ENCODE assay signal across 15 cellular contexts in genomic region chr1:195580988-195581387, GRCh38.
DNase-seq lines count a peak whose midpoint lies in the region; ATAC-seq and TF ChIP-seq lines count a peak whose summit lies in the region.
"Had no signal": no experiment of that assay in that cellular context is flagged by ENCODE, and none has a peak within 500 bp of the region (broad histone marks: within the 10 kb centered on the region; RNA-seq: fewer than 3 reads in every experiment).

No MANE protein-coding gene starts in this region.

- no peak overlapping the region for H3K14ac ChIP-seq in H9 (ENCODE audit: insufficient read depth, low read length)

- H3K4me1 Mint-ChIP-seq in H9 = no peaks in the 10 kb centered on the region
- H3K4me1 Mint-ChIP-seq in activated T-cell treated with anti-CD3 and anti-CD28 coated beads, Interleukin-2, amount 50 U/mL, for 4 hours (ENCODE audit: low read depth) = no peaks in the 10 kb centered on the region

- H2AFZ ChIP-seq in H9 (ENCODE audit: low read length) (no peak overlapping the region), OCI-LY7 (ENCODE audit: low read length) (no peak overlapping the region)

- no peaks in the 10 kb centered on the region for H3K27me3 ChIP-seq in AG04450 (ENCODE audit: control insufficient read depth, insufficient read depth, low read length)
- H3K27me3 ChIP-seq in H9 (ENCODE audit: insufficient read depth, low read length) = no peaks in the 10 kb centered on the region
- H3K27me3 ChIP-seq: upper lobe of right lung had no signal

- H3K4ac ChIP-seq in H9 (ENCODE audit: low read depth, low read length) = no peak overlapping the region

- in situ Hi-C loops in GM13977 (cut with MboI; ENCODE audit: low pct_unique_long_range_greater_than_20kb, low sequenced_read_pairs, unreplicated experiment) = no loop called here

- H3K27ac Mint-ChIP-seq in H9 = no peak overlapping the region
- H3K27ac Mint-ChIP-seq: activated naive CD4-positive, alpha-beta T cell treated with anti-CD3 and anti-CD28 coated beads for 36 hours had no signal

- peak; percentile 10; the same call in 1 of the 2 replicates for TF ChIP-seq CTCF in AG04450 (IDR thresholded peaks at IDR 0.05; ENCODE audit: low read depth, low read length)
- TF ChIP-seq CTCF in H9 (conservative IDR thresholded peaks at IDR 0.05) = peak; percentile 45; the same call in 1 of the 3 replicates
- 0 out of 2 replicates have a peak, but pooled peaks have one; percentile 27 for TF ChIP-seq CTCF in OCI-LY7 (conservative IDR thresholded peaks at IDR 0.05; ENCODE audit: low read length)
- peak; percentile 11 for TF ChIP-seq CTCF in epithelial cell of esophagus (IDR thresholded peaks at IDR 0.05; ENCODE audit: insufficient read depth, low read depth, low read length, missing control alignments)
- TF ChIP-seq CTCF in GM13977 (IDR thresholded peaks at IDR 0.05; ENCODE audit: extremely low read depth, insufficient read depth, missing control alignments) = no peak

- H3K4me1 ChIP-seq in H9 (ENCODE audit: insufficient read depth, low read length) = no peaks in the 10 kb centered on the region
- H3K4me1 ChIP-seq in OCI-LY7 (ENCODE audit: insufficient read depth, low read length, poor library complexity, severe bottlenecking) = no peaks in the 10 kb centered on the region
- H3K4me1 ChIP-seq: upper lobe of right lung had no signal

- no CpG with 5 or more reads among the region's 2 CpGs for WGBS in H9 (ENCODE audit: extremely low coverage, insufficient read length, low lambda C conversion rate)

- no peak overlapping the region for H3K4me3 Mint-ChIP-seq in H9
- H3K4me3 Mint-ChIP-seq in activated T-cell treated with anti-CD3 and anti-CD28 coated beads, Interleukin-2, amount 50 U/mL, for 4 hours = no peak overlapping the region
- H3K4me3 Mint-ChIP-seq: activated naive CD4-positive, alpha-beta T cell treated with anti-CD3 and anti-CD28 coated beads for 36 hours had no signal

- H3K9ac ChIP-seq in H9 (ENCODE audit: extremely low read depth, insufficient read length, low read length) = no peak overlapping the region

- no peaks in the 10 kb centered on the region for H3K9me3 Mint-ChIP-seq in H9
- H3K9me3 Mint-ChIP-seq in activated T-cell treated with anti-CD3 and anti-CD28 coated beads, Interleukin-2, amount 50 U/mL, for 4 hours = peaks cover 3% of the 10 kb centered on the region

- H3K9me3 ChIP-seq in AG04450 (ENCODE audit: control insufficient read depth, insufficient read depth, low read length) = no peaks in the 10 kb centered on the region
- H3K9me3 ChIP-seq in H9 (ENCODE audit: control insufficient read depth, low read depth, low read length) = no peaks in the 10 kb centered on the region
- H3K9me3 ChIP-seq in OCI-LY7 (ENCODE audit: low read length) = no peaks in the 10 kb centered on the region
- H3K9me3 ChIP-seq: upper lobe of right lung had no signal

- H2BK12ac ChIP-seq in H9 (ENCODE audit: insufficient read length, low read depth, low read length) = no peak overlapping the region

- no peaks in the 10 kb centered on the region for H3K79me2 ChIP-seq in H9 (ENCODE audit: insufficient read depth, low read length)
- no peaks in the 10 kb centered on the region for H3K79me2 ChIP-seq in OCI-LY7 (ENCODE audit: insufficient read depth, low read depth, low read length)

- H3K9me2 ChIP-seq in OCI-LY7 (ENCODE audit: insufficient read depth, low read length) = no peaks in the 10 kb centered on the region

- H3K36me3 Mint-ChIP-seq in H9 (ENCODE audit: insufficient read depth in 1 of 3, low read depth in 3 of 3) = no peaks in the 10 kb centered on the region
- H3K36me3 Mint-ChIP-seq in activated T-cell treated with anti-CD3 and anti-CD28 coated beads, Interleukin-2, amount 50 U/mL, for 4 hours (ENCODE audit: insufficient read depth) = no peaks in the 10 kb centered on the region

- DNase-seq in AG04450 (ENCODE audit: low read depth, low spot score) (no peak), H9 (no peak), OCI-LY7 (ENCODE audit: low spot score) (no peak), epithelial cell of esophagus (ENCODE audit: low read depth) (no peak), GM13977 (ENCODE audit: low spot score) (no peak), inferior parietal cortex (ENCODE audit: extremely low spot score) (no peak)
- DNase-seq in activated T-cell treated with anti-CD3 and anti-CD28 coated beads, Interleukin-2, amount 50 U/mL, for 4 hours = no peak
- DNase-seq: activated naive CD4-positive, alpha-beta T cell treated with anti-CD3 and anti-CD28 coated beads for 36 hours; DMS79; left cardiac atrium; NCI-H1048; stimulated activated CD4-positive, alpha-beta T cell treated with anti-CD3 and anti-CD28 coated beads, Interleukin-2, amount 100 ng/mL, for 48 hours; upper lobe of right lung had no signal

- H2BK120ac ChIP-seq in H9 (ENCODE audit: low read depth, low read length, poor library complexity, severe bottlenecking) = no peak overlapping the region

- H2BK5ac ChIP-seq in H9 (ENCODE audit: insufficient read length, low read length) = no peak overlapping the region

- no peak overlapping the region for H3K56ac ChIP-seq in H9 (ENCODE audit: insufficient read length, low read depth, low read length)

- no peak overlapping the region for H3K4me2 ChIP-seq in H9 (ENCODE audit: insufficient read depth, insufficient read length, low read length)
- no peak overlapping the region for H3K4me2 ChIP-seq in OCI-LY7 (ENCODE audit: low read length)

- BruUV-seq in OCI-LY7 (replicated peaks; lab: Mats Ljungman, UMichigan) = no TSS peak

- H3K36me3 ChIP-seq in OCI-LY7 (ENCODE audit: insufficient read depth, low read length) = no peaks in the 10 kb centered on the region
- H3K36me3 ChIP-seq: upper lobe of right lung had no signal

- no peak overlapping the region for H3K18ac ChIP-seq in H9 (ENCODE audit: insufficient read length, low read depth, low read length)

- no peak overlapping the region for H4K91ac ChIP-seq in H9 (ENCODE audit: insufficient read length, low read depth, low read length)

- H2AK5ac ChIP-seq in H9 (ENCODE audit: insufficient read length, low read length) = no peak overlapping the region

- H3K27me3 Mint-ChIP-seq in H9 (ENCODE audit: low read depth) = no peaks in the 10 kb centered on the region
- H3K27me3 Mint-ChIP-seq in activated T-cell treated with anti-CD3 and anti-CD28 coated beads, Interleukin-2, amount 50 U/mL, for 4 hours (ENCODE audit: low read depth) = no peaks in the 10 kb centered on the region

- no peak overlapping the region for H2BK15ac ChIP-seq in H9 (ENCODE audit: low read depth, low read length)

- no peaks in the 10 kb centered on the region for H3K23me2 ChIP-seq in H9 (ENCODE audit: insufficient read length, low read depth, low read length, poor library complexity, severe bottlenecking)

- no peak overlapping the region for H3K23ac ChIP-seq in H9 (ENCODE audit: insufficient read length, low read depth, low read length)

- no peak for ATAC-seq in activated T-cell treated with anti-CD3 and anti-CD28 coated beads, Interleukin-2, amount 50 U/mL, for 4 hours
- ATAC-seq in GM21717 (IDR thresholded peaks at IDR 0.05; ENCODE audit: unreplicated experiment) = no peak
- ATAC-seq: left cardiac atrium, Right ventricle myocardium inferior, upper lobe of right lung had no signal

- CTCF ChIA-PET in AG04450 (lab: Charles Lee) = interaction anchor here (0.6 to 0.7 kb wide), 4 partner anchors 14 to 338 kb away, joined by 3 to 6 read pairs (median 5); no protein-coding TSS in a partner anchor
- CTCF ChIA-PET in OCI-LY7 (lab: Charles Lee; ENCODE audit: unreplicated experiment) = no interaction called here

- no peak overlapping the region for H3T11ph ChIP-seq in H9 (ENCODE audit: low read length)

- H3K27ac ChIP-seq in AG04450 (ENCODE audit: low read depth, low read length) (no peak overlapping the region), H9 (ENCODE audit: insufficient read length, low read depth, low read length) (no peak overlapping the region), OCI-LY7 (ENCODE audit: low read depth, low read length, poor library complexity, severe bottlenecking) (no peak overlapping the region)
- H3K27ac ChIP-seq: upper lobe of right lung had no signal

- H4K5ac ChIP-seq in H9 (ENCODE audit: insufficient read length, low read depth, low read length) = no peak overlapping the region

- H4K20me1 ChIP-seq in H9 (ENCODE audit: control insufficient read depth, insufficient read depth, insufficient read length) = no peaks in the 10 kb centered on the region
- no peaks in the 10 kb centered on the region for H4K20me1 ChIP-seq in OCI-LY7 (ENCODE audit: insufficient read depth, low read length)

- POLR2A ChIA-PET in AG04450 (lab: Yijun Ruan, JAX) (no interaction called here), OCI-LY7 (lab: Charles Lee) (interaction anchor here (0.6 kb wide), 1 partner anchor 315 kb away, joined by 3 read pairs; no protein-coding TSS in a partner anchor)

- H3K79me1 ChIP-seq in H9 (ENCODE audit: insufficient read depth, low read depth, low read length, poor library complexity, severe bottlenecking) = no peaks in the 10 kb centered on the region

- no peak overlapping the region for H4K8ac ChIP-seq in H9 (replicated peaks; ENCODE audit: insufficient read length, low read depth, low read length)

- H3K4me3 ChIP-seq in AG04450 (ENCODE audit: low read depth, low read length) = no peak overlapping the region
- H3K4me3 ChIP-seq in OCI-LY7 (ENCODE audit: low read depth, low read length, poor library complexity, severe bottlenecking) = no peak overlapping the region
- no peak overlapping the region for H3K4me3 ChIP-seq in epithelial cell of esophagus (ENCODE audit: low read length)
- H3K4me3 ChIP-seq: upper lobe of right lung had no signal

- intact Hi-C loops in OCI-LY7 (cut with micrococcal nuclease; ENCODE audit: unreplicated experiment) = no loop called here

- H2BK20ac ChIP-seq in H9 (ENCODE audit: low read depth, low read length, poor library complexity, severe bottlenecking) = no peak overlapping the region
